In the genomic region with DNA sequence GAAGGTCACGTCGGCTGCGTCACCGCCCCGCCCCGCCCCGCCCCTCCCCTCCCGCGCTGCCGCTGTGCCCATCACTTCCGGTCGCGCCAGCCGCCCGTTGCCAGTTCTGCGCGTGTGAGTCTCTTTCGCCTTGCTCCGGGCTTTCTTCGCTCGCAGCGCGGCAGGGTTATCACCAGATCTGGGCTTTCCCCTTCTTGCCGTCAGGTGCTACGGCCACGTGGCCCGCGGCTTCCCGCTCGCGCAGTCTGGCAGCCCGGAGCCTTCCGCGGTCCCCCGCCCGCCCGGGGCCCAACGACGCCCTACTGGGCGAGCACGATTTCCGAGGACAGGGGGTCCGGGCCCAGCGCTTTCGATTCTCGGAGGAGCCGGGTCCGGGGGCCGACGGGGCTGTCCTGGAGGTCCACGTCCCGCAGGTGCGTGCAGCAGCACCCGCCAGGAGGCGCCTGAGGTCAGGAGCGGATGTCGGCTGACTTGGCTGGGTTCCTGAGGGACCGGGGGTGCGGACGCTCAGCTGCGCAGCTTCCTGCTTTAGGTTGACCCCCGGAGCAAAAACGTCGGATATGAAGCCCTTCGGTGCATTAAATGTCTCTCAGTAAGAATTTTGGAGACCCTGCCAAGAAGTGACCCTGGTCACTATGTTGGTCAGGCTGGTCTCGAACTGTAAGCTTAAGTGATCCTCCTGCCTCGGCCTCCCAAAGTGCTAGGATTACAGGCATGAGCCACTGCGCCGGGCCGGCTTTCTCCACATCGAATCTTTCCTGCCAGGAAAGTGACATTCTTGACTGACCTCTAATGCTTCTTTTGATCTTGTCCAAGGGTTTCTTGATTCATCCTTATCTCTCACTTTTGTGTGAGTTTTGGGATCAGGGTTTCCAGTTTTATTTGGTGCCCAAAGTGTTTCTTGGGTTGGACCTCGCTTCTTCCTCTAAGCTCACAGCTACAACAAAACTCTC, we compare ENCODE assay signal across 7 cellular contexts. TPM values are rescaled to one million over a fixed set of nuclear protein-coding genes. Genes with fewer than 3 reads are reported as not detected.
DNase-seq lines count a peak whose midpoint lies in the region; FAIRE-seq and TF ChIP-seq lines count a peak whose summit lies in the region.

METTL23 (plus strand) TSS at position 74 of the 953 bp plus-strand sequence. CDS start 2,872 bp downstream, outside the sequence.

- intact Hi-C loops in kidney (cut with DNase I), result no loop called here

- peak within 1 kb of the TSS; percentile 99 for H3K27ac ChIP-seq in VCaP
- peak within 1 kb of the TSS; percentile 99 for H3K27ac ChIP-seq in kidney (ENCODE audit: low read depth in 2 of 2, low read length in 2 of 2)

- peaks cover 30% of the 10 kb centered on the region for H3K36me3 Mint-ChIP-seq in HFFc6 (ENCODE audit: low read depth)

- H3K4me3 ChIP-seq in bronchial epithelial cell (ENCODE audit: low read depth, low read length), result peak within 1 kb of the TSS; percentile 98
- peak within 1 kb of the TSS; percentile 81 to 96 for H3K4me3 ChIP-seq in kidney (ENCODE audit: low read length in 2 of 2)

- H3K27ac Mint-ChIP-seq in HFFc6, result peak within 1 kb of the TSS; percentile 96

- peak; percentile 86 for TF ChIP-seq CTCF in GM13976 (IDR thresholded peaks at IDR 0.05; ENCODE audit: borderline replicate concordance, control extremely low read depth, extremely low read depth, insufficient read depth, missing control alignments)
- TF ChIP-seq CTCF in HFFc6 (IDR thresholded peaks at IDR 0.05), result peak; percentile 85
- TF ChIP-seq CTCF in VCaP (conservative IDR thresholded peaks at IDR 0.05), result peak; percentile 80
- TF ChIP-seq CTCF in bronchial epithelial cell (IDR thresholded peaks at IDR 0.05; ENCODE audit: insufficient read depth, low read length, severe bottlenecking), result peak; percentile 87
- peak; percentile 32 for TF ChIP-seq CTCF in kidney (IDR thresholded peaks at IDR 0.05; ENCODE audit: borderline replicate concordance, extremely low read depth, insufficient read depth)

- FAIRE-seq in bronchial epithelial cell (lab: Jason Lieb, UNC) (no peak), kidney (lab: Jason Lieb, UNC) (no peak)

- H3K9ac ChIP-seq in kidney (ENCODE audit: low read length in 2 of 2), result peak within 1 kb of the TSS; percentile 85 to 99

- peak within 1 kb of the TSS; percentile 95 for H3K4me3 Mint-ChIP-seq in HFFc6

- DNase-seq in GM13976 (ENCODE audit: low spot score), result peak; percentile 86
- peak; percentile 57 for DNase-seq in HFFc6
- DNase-seq in MV-4-11 (lab: John Stamatoyannopoulos, UW), result peak; percentile 64
- DNase-seq in bronchial epithelial cell (ENCODE audit: low read depth), result peak; percentile 48
- peak; percentile 95 for DNase-seq in kidney
- DNase-seq in stimulated activated CD4-positive, alpha-beta T cell treated with anti-CD3 and anti-CD28 coated beads, Interleukin-1b, Interleukin-23, amount 100 ng/mL, for 24 hours (ENCODE audit: low read depth in 4 of 4, low spot score in 1 of 4), result peak; percentile 53 to 68 (median 60)

- H3K27me3 ChIP-seq in bronchial epithelial cell (ENCODE audit: control insufficient read depth, insufficient read depth, low read length), result no peaks in the 10 kb centered on the region

- H3K4me1 ChIP-seq in kidney (ENCODE audit: control insufficient read depth in 1 of 2, insufficient read depth in 1 of 2, low read depth in 1 of 2, low read length in 2 of 2), result peaks cover 12 to 18% of the 10 kb centered on the region in 2 donors

- in situ Hi-C loops in GM13976 (cut with MboI; ENCODE audit: low sequenced_read_pairs, unreplicated experiment), result no loop called here

- H3K4me1 Mint-ChIP-seq in HFFc6 (ENCODE audit: low read depth), result peaks cover 29% of the 10 kb centered on the region

- H3K27me3 Mint-ChIP-seq in HFFc6 (ENCODE audit: insufficient read depth), result peaks cover 3% of the 10 kb centered on the region; the same call in 1 of the 2 replicates

- H3K9me3 Mint-ChIP-seq in HFFc6, result no peaks in the 10 kb centered on the region

- H3K36me3 ChIP-seq in bronchial epithelial cell (ENCODE audit: control insufficient read depth, insufficient read depth, low read length), result peaks cover 12% of the 10 kb centered on the region
- peaks cover 3 to 19% of the 10 kb centered on the region in 2 donors for H3K36me3 ChIP-seq in kidney (ENCODE audit: control insufficient read depth in 1 of 2, insufficient read depth in 2 of 2, low read length in 2 of 2)

- H3K9me3 ChIP-seq in kidney (ENCODE audit: control insufficient read depth in 1 of 2, low read length in 2 of 2), result no peaks in the 10 kb centered on the region

RNA-seq across cellular contexts. Expression of gene METTL23, which starts in this region (rescaled TPM):
- 10 to 100 TPM; 30.1 to 32.8 (median 31.1) TPM for total RNA-seq in HFFc6 (2021; fragmentation: NEBNext Ultra II Directional; extraction: Animal tissue kit (Norgen Biotek cat#: 25700))
- 18.7 and 22.3 TPM in 2 replicates for total RNA-seq in bronchial epithelial cell
- 38.2 TPM for total RNA-seq in kidney
- 53.0 TPM for polyA plus RNA-seq in kidney (ENCODE audit: insufficient read depth, low read depth, low replicate concordance)

Comparison
In these comparisons a context has a peak if more than half of its experiments do, and no peak if none do; other contexts are left out.
1. Peak in every context shown above with its lines: DNase-seq, H3K4me3 ChIP-seq and H3K27ac ChIP-seq.
2. CTCF ChIP-seq: peak in every context shown above with its lines; median percentile 87 in bronchial epithelial cell; 86 in GM13976; 85 in HFFc6; 80 in VCaP; 32 in kidney.